16 cellular contexts compared by ENCODE assay signal in genomic region chr17:55729484-55729883, GRCh38. TPM values are rescaled to one million over a fixed set of nuclear protein-coding genes. Genes with fewer than 3 reads are reported as not detected.
DNase-seq lines count a peak whose midpoint lies in the region; ATAC-seq, FAIRE-seq and TF ChIP-seq lines count a peak whose summit lies in the region.
"Had no signal": no experiment of that assay in that cellular context is flagged by ENCODE, and none has a peak within 500 bp of the region (broad histone marks: within the 10 kb centered on the region; RNA-seq: fewer than 3 reads in every experiment).

No MANE protein-coding gene starts in this region.

- TF ChIP-seq POLR2A in HepG2 (IDR thresholded peaks at IDR 0.05; ENCODE audit: insufficient read depth in 1 of 2, low read depth in 2 of 2, low read length in 2 of 2) (no peak), right lobe of liver (IDR thresholded peaks at IDR 0.05) (no peak)

- no peak overlapping the region for H3K27ac Mint-ChIP-seq in chondrocyte (ENCODE audit: unreplicated experiment)
- H3K27ac Mint-ChIP-seq: CD8-positive, alpha-beta memory T cell had no signal

- H3K27ac ChIP-seq in HepG2 (ENCODE audit: extremely low read length, insufficient read depth, low read length) (no peak overlapping the region), right lobe of liver (no peak overlapping the region), VCaP (peak overlapping the region; percentile 31; the same call in 1 of the 2 replicates), rectal smooth muscle tissue (ENCODE audit: low read depth, low read length) (peak overlapping the region; percentile 8), upper lobe of right lung (peak overlapping the region; percentile 86)
- H3K27ac ChIP-seq: BLaER1 had no signal

- ATAC-seq in HepG2, result no peak
- ATAC-seq in right lobe of liver, result no peak
- ATAC-seq in upper lobe of right lung, result no peak
- ATAC-seq in HG02571 (IDR thresholded peaks at IDR 0.05; ENCODE audit: unreplicated experiment), result no peak

- H3K27me3 ChIP-seq in HepG2 (ENCODE audit: control insufficient read depth in 1 of 2, insufficient read depth in 2 of 2, low read length in 2 of 2) (peaks cover 0 to 17% of the 10 kb centered on the region in 2 experiments; a peak in 2 of 5 replicates), right lobe of liver (no peaks in the 10 kb centered on the region), rectal smooth muscle tissue (ENCODE audit: control insufficient read depth, insufficient read depth, low read length) (no peaks in the 10 kb centered on the region), upper lobe of right lung (no peaks in the 10 kb centered on the region)
- H3K27me3 ChIP-seq: BLaER1 had no signal

- TF ChIP-seq RAD21 in HepG2 (CRISPR knock-in tag; IDR thresholded peaks at IDR 0.05), result no peak

- no peaks in the 10 kb centered on the region for H3K27me3 Mint-ChIP-seq in chondrocyte (ENCODE audit: low read depth)

- TF ChIP-seq CTCF in HepG2 (CRISPR knock-in tag; IDR thresholded peaks at IDR 0.05) (no peak), right lobe of liver (IDR thresholded peaks at IDR 0.05) (no peak), VCaP (conservative IDR thresholded peaks at IDR 0.05) (no peak), upper lobe of right lung (IDR thresholded peaks at IDR 0.05) (no peak), GM10266 (IDR thresholded peaks at IDR 0.05; ENCODE audit: control insufficient read depth, insufficient read depth, low read depth, missing control alignments) (no peak), chondrocyte (IDR thresholded peaks at IDR 0.05) (no peak)

- H3K9me3 ChIP-seq in HepG2 (ENCODE audit: low read length) (no peaks in the 10 kb centered on the region), right lobe of liver (no peaks in the 10 kb centered on the region), upper lobe of right lung (no peaks in the 10 kb centered on the region)
- H3K9me3 ChIP-seq: BLaER1, Caco-2, HAP-1 had no signal

- H3K4me3 ChIP-seq in HepG2 (replicated peaks in 1 of 3; ENCODE audit: insufficient read depth in 1 of 3, low read depth in 2 of 3, low read length in 3 of 3) (no peak overlapping the region), right lobe of liver (no peak overlapping the region), rectal smooth muscle tissue (ENCODE audit: low read length) (no peak overlapping the region), upper lobe of right lung (peak overlapping the region; percentile 29)
- H3K4me3 ChIP-seq: BLaER1, HAP-1 had no signal

- WGBS in HepG2 (ENCODE audit: low lambda C conversion rate), result 2% methylated on average over 1 of the region's 1 CpG
- WGBS in right lobe of liver (ENCODE audit: insufficient coverage, low coverage, low lambda C conversion rate, missing lambda C conversion rate), result 83% methylated on average over 1 of the region's 1 CpG

- H2AFZ ChIP-seq in HepG2 (ENCODE audit: low read length), result no peak overlapping the region

- DNase-seq in HepG2 (ENCODE audit: low spot score) (no peak), right lobe of liver (no peak), upper lobe of right lung (no peak), GM10266 (ENCODE audit: extremely low spot score) (no peak), chondrocyte (ENCODE audit: low spot score) (no peak)
- DNase-seq: AML-193; Caco-2; CD8-positive, alpha-beta memory T cell; DMS53; GF-D8 had no signal

- FAIRE-seq in HepG2 (lab: Jason Lieb, UNC), result no peak
- FAIRE-seq: H1 had no signal

- no peaks in the 10 kb centered on the region for H3K36me3 ChIP-seq in HepG2 (replicated peaks in 1 of 2; ENCODE audit: control insufficient read depth in 1 of 2, insufficient read depth in 2 of 2, low read length in 2 of 2)
- no peaks in the 10 kb centered on the region for H3K36me3 ChIP-seq in right lobe of liver
- no peaks in the 10 kb centered on the region for H3K36me3 ChIP-seq in rectal smooth muscle tissue (ENCODE audit: control insufficient read depth, insufficient read depth, low read length)
- no peaks in the 10 kb centered on the region for H3K36me3 ChIP-seq in upper lobe of right lung
- H3K36me3 ChIP-seq: BLaER1, HAP-1 had no signal

- TF ChIP-seq EP300 in HepG2 (IDR thresholded peaks at IDR 0.05; ENCODE audit: low read depth in 2 of 2, low read length in 2 of 2) (no peak), HepG2 (CRISPR knock-in tag; IDR thresholded peaks at IDR 0.05; ENCODE audit: borderline replicate concordance) (no peak)

- no peaks in the 10 kb centered on the region for H3K79me2 ChIP-seq in HepG2 (ENCODE audit: insufficient read depth, low read length)

- intact Hi-C loops in HepG2 (cut with micrococcal nuclease; ENCODE audit: unreplicated experiment), result no loop called here
- intact Hi-C loops in right lobe of liver (cut with DNase I), result loop anchor here in 1 of 2 donors (10.0 kb wide), 1 partner anchor 125 kb away; no protein-coding TSS in a partner anchor
- intact Hi-C loops in upper lobe of right lung (cut with DNase I), result no loop called here

- CTCF ChIA-PET in HepG2 (lab: Yijun Ruan, JAX; ENCODE audit: low intra/inter-chr PET ratio, low total read pairs), result no interaction called here

- POLR2A ChIA-PET in HepG2 (lab: Yijun Ruan, JAX), result interaction anchor here (1.4 kb wide), 1 partner anchor 21 kb away, joined by 4 read pairs; the partner anchor contains the start of gene PCTP

- BruUV-seq in HepG2 (replicated peaks; lab: Mats Ljungman, UMichigan), result no TSS peak

- H3K9ac ChIP-seq in HepG2 (ENCODE audit: insufficient read depth, low read depth, low read length) (no peak overlapping the region), rectal smooth muscle tissue (ENCODE audit: low read length) (no peak overlapping the region)
- H3K9ac ChIP-seq: BLaER1 had no signal

- in situ Hi-C loops in HepG2 (cut with HindIII; ENCODE audit: extremely low pct_ligation_motif_present, low pct_unique_long_range_greater_than_20kb), result no loop called here

- H3K4me1 ChIP-seq in HepG2 (ENCODE audit: insufficient read depth, low read length), result peaks cover 6% of the 10 kb centered on the region; the same call in 1 of the 2 replicates
- peaks cover 0 to 42% (median 19%) of the 10 kb centered on the region in 4 donors for H3K4me1 ChIP-seq in right lobe of liver
- peaks cover 31% of the 10 kb centered on the region for H3K4me1 ChIP-seq in rectal smooth muscle tissue (ENCODE audit: control insufficient read depth, insufficient read depth, low read length)
- peaks cover 18% of the 10 kb centered on the region for H3K4me1 ChIP-seq in upper lobe of right lung
- H3K4me1 ChIP-seq: Caco-2, HAP-1 had no signal

- H3K4me3 Mint-ChIP-seq in chondrocyte (ENCODE audit: unreplicated experiment), result no peak overlapping the region
- H3K4me3 Mint-ChIP-seq: CD8-positive, alpha-beta memory T cell had no signal

- H3K4me1 Mint-ChIP-seq in chondrocyte (ENCODE audit: low read depth), result peaks cover 75% of the 10 kb centered on the region
- H3K4me1 Mint-ChIP-seq: CD8-positive, alpha-beta memory T cell had no signal

- no peaks in the 10 kb centered on the region for H3K9me3 Mint-ChIP-seq in chondrocyte (ENCODE audit: low read depth)
- H3K9me3 Mint-ChIP-seq: CD8-positive, alpha-beta memory T cell had no signal

- H3K36me3 Mint-ChIP-seq in chondrocyte (ENCODE audit: low read depth), result no peaks in the 10 kb centered on the region

- no peak overlapping the region for H3K4me2 ChIP-seq in HepG2 (ENCODE audit: low read depth, low read length)

- H4K20me1 ChIP-seq in HepG2 (ENCODE audit: insufficient read depth, low read length), result no peaks in the 10 kb centered on the region
- H4K20me1 ChIP-seq: BLaER1 had no signal

RNA-seq across cellular contexts. Expression of gene TMEM100, which starts 6.8 kb away (rescaled TPM):
- total RNA-seq in HepG2 (2016; rRNA removed; fragmentation: Illumina TruSeq; extraction: Trizol) (not detected in 2 replicates), right lobe of liver (1 to 10 TPM; 1.8 to 8.3 (median 4.5) TPM), upper lobe of right lung (279 TPM), chondrocyte (4.7 to 7.5 TPM (median 5.3 TPM) in 3 replicates)
- total RNA-seq in HepG2 (2016; cell fraction: cytosol; rRNA removed; fragmentation: Illumina TruSeq; extraction: Trizol; ENCODE audit: low read depth), result not detected in 2 replicates
- not detected in 2 replicates for total RNA-seq in HepG2 (2016; cell fraction: insoluble cytoplasmic fraction; rRNA removed; fragmentation: Illumina TruSeq; extraction: Trizol)
- total RNA-seq in HepG2 (2016; cell fraction: membrane; rRNA removed; fragmentation: Illumina TruSeq; extraction: Trizol), result not detected in 2 replicates
- total RNA-seq in HepG2 (2016; cell fraction: nucleus; rRNA removed; fragmentation: Illumina TruSeq; extraction: Trizol), result not detected in 2 replicates
- polyA plus RNA-seq in HepG2 (2011; rRNA removed), result not detected in 2 replicates
- polyA plus RNA-seq in HepG2 (2011; cell fraction: cytosol; rRNA removed), result not detected in 2 replicates
- not detected in 2 replicates for polyA plus RNA-seq in HepG2 (2011; cell fraction: nucleus; rRNA removed)
- not detected in 2 replicates for polyA plus RNA-seq in HepG2 (2012)
- not detected in 2 replicates for polyA plus RNA-seq in HepG2 (2016; cell fraction: cytosol; fragmentation: Illumina TruSeq; extraction: Trizol; ENCODE audit: low read depth)
- not detected in 2 replicates for polyA plus RNA-seq in HepG2 (2016; cell fraction: insoluble cytoplasmic fraction; fragmentation: Illumina TruSeq; extraction: Trizol; ENCODE audit: low read depth)
- not detected in 2 replicates for polyA plus RNA-seq in HepG2 (2016; cell fraction: membrane; fragmentation: Illumina TruSeq; extraction: Trizol; ENCODE audit: low read depth)
- polyA plus RNA-seq in HepG2 (2016; cell fraction: nucleus; fragmentation: Illumina TruSeq; extraction: Trizol; ENCODE audit: insufficient read depth, low read depth), result not detected in 2 replicates
- not detected in 2 replicates for polyA minus RNA-seq in HepG2 (2011; rRNA and poly(A)+ RNA removed; ENCODE audit: low replicate concordance)
- polyA minus RNA-seq in HepG2 (2011; cell fraction: cytosol; rRNA and poly(A)+ RNA removed), result not detected in 2 replicates
- not detected in 2 replicates for polyA minus RNA-seq in HepG2 (2011; cell fraction: nucleus; rRNA and poly(A)+ RNA removed)
- total RNA-seq: Caco-2; CD8-positive, alpha-beta memory T cell had no signal
- polyA plus RNA-seq: CD8-positive, alpha-beta memory T cell had no signal

RNA-seq across cellular contexts. Expression of gene PCTP, which starts 21.4 kb away (rescaled TPM):
- total RNA-seq in HepG2 (2016; rRNA removed; fragmentation: Illumina TruSeq; extraction: Trizol) (50.7 and 66.3 TPM in 2 replicates), right lobe of liver (10 to 100 TPM; 27.4 to 82.6 (median 68.1) TPM), upper lobe of right lung (24.7 TPM), chondrocyte (6.6 to 8.8 TPM (median 8.2 TPM) in 3 replicates)
- 11.7 and 12.0 TPM in 2 replicates for total RNA-seq in HepG2 (2016; cell fraction: cytosol; rRNA removed; fragmentation: Illumina TruSeq; extraction: Trizol; ENCODE audit: low read depth)
- 54.0 and 71.4 TPM in 2 replicates for total RNA-seq in HepG2 (2016; cell fraction: insoluble cytoplasmic fraction; rRNA removed; fragmentation: Illumina TruSeq; extraction: Trizol)
- total RNA-seq in HepG2 (2016; cell fraction: membrane; rRNA removed; fragmentation: Illumina TruSeq; extraction: Trizol), result 39.4 and 41.1 TPM in 2 replicates
- total RNA-seq in HepG2 (2016; cell fraction: nucleus; rRNA removed; fragmentation: Illumina TruSeq; extraction: Trizol), result 23.2 and 24.9 TPM in 2 replicates
- 31.0 and 37.1 TPM in 2 replicates for polyA plus RNA-seq in HepG2 (2011; rRNA removed)
- polyA plus RNA-seq in HepG2 (2011; cell fraction: cytosol; rRNA removed), result 33.2 and 42.6 TPM in 2 replicates
- 15.1 and 17.8 TPM in 2 replicates for polyA plus RNA-seq in HepG2 (2011; cell fraction: nucleus; rRNA removed)
- 24.1 and 24.8 TPM in 2 replicates for polyA plus RNA-seq in HepG2 (2012)
- 10.2 and 13.1 TPM in 2 replicates for polyA plus RNA-seq in HepG2 (2016; cell fraction: cytosol; fragmentation: Illumina TruSeq; extraction: Trizol; ENCODE audit: low read depth)
- 54.7 and 63.4 TPM in 2 replicates for polyA plus RNA-seq in HepG2 (2016; cell fraction: insoluble cytoplasmic fraction; fragmentation: Illumina TruSeq; extraction: Trizol; ENCODE audit: low read depth)
- 26.6 and 28.7 TPM in 2 replicates for polyA plus RNA-seq in HepG2 (2016; cell fraction: membrane; fragmentation: Illumina TruSeq; extraction: Trizol; ENCODE audit: low read depth)
- 33.0 and 35.1 TPM in 2 replicates for polyA plus RNA-seq in HepG2 (2016; cell fraction: nucleus; fragmentation: Illumina TruSeq; extraction: Trizol; ENCODE audit: insufficient read depth, low read depth)
- 4.1 and 30.1 TPM in 2 replicates for polyA minus RNA-seq in HepG2 (2011; rRNA and poly(A)+ RNA removed; ENCODE audit: low replicate concordance)
- polyA minus RNA-seq in HepG2 (2011; cell fraction: cytosol; rRNA and poly(A)+ RNA removed), result 14.5 and 16.1 TPM in 2 replicates
- 23.0 and 27.8 TPM in 2 replicates for polyA minus RNA-seq in HepG2 (2011; cell fraction: nucleus; rRNA and poly(A)+ RNA removed)

Comparison
In these comparisons a context has a peak if more than half of its experiments do, and no peak if none do; other contexts are left out.
1. H3K27ac ChIP-seq: peak in VCaP (single experiment), rectal smooth muscle tissue (single experiment) and upper lobe of right lung (single experiment); none in HepG2 (single experiment) and right lobe of liver (0 of 3).
2. RNA of gene TMEM100, which starts 6.8 kb away (total RNA-seq): 279 TPM in upper lobe of right lung (single experiment); 4.7 to 7.5 TPM in chondrocyte, 1.8 to 8.3 TPM in right lobe of liver and not detected in HepG2; every median in the first group is over 10 times any median in the second.